21 cellular contexts compared by ENCODE assay signal in the genomic region with DNA sequence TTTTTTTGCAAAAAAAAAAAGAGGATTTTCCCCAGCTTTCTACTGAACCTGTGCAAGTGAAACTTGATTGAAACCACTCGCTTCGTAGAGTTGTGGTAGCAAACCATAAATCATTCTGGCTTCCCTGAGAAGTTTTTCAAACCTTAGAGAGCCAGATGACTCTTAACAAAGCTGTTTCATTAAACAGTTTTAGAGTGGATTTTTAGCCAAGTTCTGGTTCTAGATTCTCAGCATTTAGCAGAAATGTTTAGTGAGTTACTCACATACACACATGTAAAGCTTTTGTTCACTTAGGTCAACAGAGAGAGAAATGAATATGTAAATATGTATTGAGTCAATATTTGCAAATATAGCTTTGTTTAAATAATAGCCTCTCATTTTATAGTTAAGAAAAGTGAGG. TPM values are rescaled to one million over a fixed set of nuclear protein-coding genes. Genes with fewer than 3 reads are reported as not detected.
DNase-seq lines count a peak whose midpoint lies in the region; ATAC-seq, FAIRE-seq and TF ChIP-seq lines count a peak whose summit lies in the region.
"Had no signal": no experiment of that assay in that cellular context is flagged by ENCODE, and none has a peak within 500 bp of the region (broad histone marks: within the 10 kb centered on the region; RNA-seq: fewer than 3 reads in every experiment).

No MANE protein-coding gene starts in this region.

- peaks cover 4 to 5% (median 5%) of the 10 kb centered on the region in 3 donors for H3K36me3 Mint-ChIP-seq in immature natural killer cell

- peaks cover 0 to 3% (median 0%) of the 10 kb centered on the region in 6 donors for H3K9me3 Mint-ChIP-seq in immature natural killer cell

- H3K27ac Mint-ChIP-seq in immature natural killer cell: peak overlapping the region in 1 of 6 donors; percentile 61
- H3K27ac Mint-ChIP-seq: HFFc6 had no signal

- peaks cover 6% of the 10 kb centered on the region for H3K27me3 ChIP-seq in bronchial epithelial cell (ENCODE audit: control insufficient read depth, insufficient read depth, low read length)
- H3K27me3 ChIP-seq: BLaER1 had no signal

- no peak for TF ChIP-seq CTCF in bronchial epithelial cell (IDR thresholded peaks at IDR 0.05; ENCODE audit: insufficient read depth, low read length, severe bottlenecking)

- H3K4me3 Mint-ChIP-seq in immature natural killer cell: peak overlapping the region in 1 of 5 donors; percentile 28
- H3K4me3 Mint-ChIP-seq: H9, HFFc6 had no signal

- FAIRE-seq in bronchial epithelial cell (lab: Jason Lieb, UNC): no peak

- no peaks in the 10 kb centered on the region for H3K36me3 ChIP-seq in bronchial epithelial cell (ENCODE audit: control insufficient read depth, insufficient read depth, low read length)
- H3K36me3 ChIP-seq: BLaER1 had no signal

- H3K27me3 Mint-ChIP-seq in immature natural killer cell (ENCODE audit: low read depth in 3 of 3): peaks cover 3 to 8% (median 8%) of the 10 kb centered on the region in 3 donors

- H3K4me1 Mint-ChIP-seq in immature natural killer cell: peaks cover 29 to 66% of the 10 kb centered on the region in 2 donors

- ATAC-seq in GM21786 (IDR thresholded peaks at IDR 0.05; ENCODE audit: unreplicated experiment): no peak
- no peak for ATAC-seq in HG02798 (IDR thresholded peaks at IDR 0.05; ENCODE audit: poor library complexity, unreplicated experiment)
- ATAC-seq: SK-N-SH treated with all-trans-retinoic acid at 6 μM for 48 hours had no signal

- H3K4me3 ChIP-seq in bronchial epithelial cell (ENCODE audit: low read depth, low read length): no peak overlapping the region
- H3K4me3 ChIP-seq: BLaER1, GM23248 had no signal

- DNase-seq in DMS53 (lab: John Stamatoyannopoulos, UW) (peak; percentile 57), DMS53 treated with DMSO at 0.1 percent for 48 hours (lab: John Stamatoyannopoulos, UW; ENCODE audit: unreplicated experiment) (peak; percentile 33), NCI-H526 (lab: John Stamatoyannopoulos, UW) (peak; percentile 9 to 20), bronchial epithelial cell (ENCODE audit: low read depth) (peak; percentile 43), immature natural killer cell (no peak)
- DNase-seq: Caco-2; CD4-positive, alpha-beta memory T cell; EL; GF-D8; GM23248; H9; HFFc6; NCI-H1092 treated with DMSO at 0.1 percent for 48 hours; NCI-H2227 treated with DMSO at 0.1 percent for 48 hours; NCI-H524 had no signal

RNA-seq across cellular contexts. Expression of gene CCR9, which starts 18.1 kb away (rescaled TPM):
- total RNA-seq in bronchial epithelial cell: not detected in 2 replicates
- polyA plus RNA-seq in immature natural killer cell: not detected
- total RNA-seq: Caco-2; GM23248; H9; HFFc6; LHCN-M2; T-helper 2 cell treated with Interferon-gamma antibody and Interleukin-4, amounts not matched to agents 100 ng/mL and 5 ng/mL, for 36 hours had no signal
- polyA plus RNA-seq: GM23248 had no signal

RNA-seq across cellular contexts. Expression of gene LZTFL1, which starts 26.3 kb away (rescaled TPM):
- 6.0 and 7.1 TPM in 2 replicates for total RNA-seq in bronchial epithelial cell
- 10 to 100 TPM in 2 of 3 donors, 1 to 10 TPM in 1; 4.0 to 15.3 (median 10.5) TPM for polyA plus RNA-seq in immature natural killer cell

Comparison
In these comparisons a context has a peak if more than half of its experiments do, and no peak if none do; other contexts are left out.
1. DNase-seq: peak in DMS53 (single experiment), DMS53 treated with DMSO at 0.1 percent for 48 hours (single experiment), NCI-H526 (2 of 2) and bronchial epithelial cell (single experiment); none in immature natural killer cell (0 of 3).